ENCODE assay signal across 1 cellular context in the genomic region with DNA sequence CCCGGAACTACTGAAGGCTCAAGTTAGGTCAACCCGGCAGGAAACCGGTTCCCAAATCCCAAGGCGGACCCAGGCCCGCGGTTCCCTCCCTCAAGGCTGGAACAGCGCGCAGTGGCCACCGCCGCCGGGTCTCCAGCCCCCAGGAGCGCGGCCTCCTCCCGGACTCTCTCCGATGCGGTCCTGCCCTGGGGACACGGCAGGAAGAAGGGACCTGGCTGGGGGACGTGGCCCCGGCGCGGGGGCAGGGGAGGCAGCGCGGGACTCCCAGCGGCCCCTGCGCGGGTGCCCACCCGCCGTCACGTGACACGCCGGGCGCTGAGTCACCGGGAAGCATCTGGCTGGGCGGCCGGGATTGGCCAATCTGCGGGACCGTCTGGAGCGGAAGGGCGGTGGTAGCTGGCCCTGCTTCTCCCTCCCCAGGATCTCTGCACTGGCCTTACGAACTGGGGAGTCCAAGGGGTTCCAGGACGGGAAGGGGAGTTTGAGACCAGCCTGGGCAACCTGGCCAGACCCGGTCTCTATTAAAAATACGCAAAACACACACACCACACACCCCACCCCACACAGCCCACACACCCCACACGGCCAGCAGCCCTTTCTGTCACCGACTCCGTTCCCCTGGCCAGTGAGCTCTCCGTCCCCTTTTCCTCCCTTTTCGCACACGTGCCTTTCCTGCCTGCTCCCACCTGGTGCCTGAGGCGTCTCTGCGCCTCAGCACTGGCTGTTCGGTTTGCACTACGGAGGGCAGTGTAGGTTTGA.
TF ChIP-seq lines count a peak whose summit lies in the region.

No MANE protein-coding gene starts in this region.

TF ChIP-seq in HepG2, 621 proteins besides CTCF, POLR2A, EP300 and RAD21 (continued from another document):
- TF ChIP-seq NRL (CRISPR knock-in tag; IDR thresholded peaks at IDR 0.05; ENCODE audit: borderline replicate concordance) (peak; percentile 78; the same call in 1 of the 2 replicates), SP4 (CRISPR knock-in tag; IDR thresholded peaks at IDR 0.05) (peak; percentile 66; the same call in 1 of the 2 replicates), ZNF547 (CRISPR knock-in tag; IDR thresholded peaks at IDR 0.05) (peak; percentile 76), ZNF678 (CRISPR knock-in tag; IDR thresholded peaks at IDR 0.05) (no peak; the same call in 1 of the 2 replicates), ELF4 (CRISPR knock-in tag; IDR thresholded peaks at IDR 0.05; ENCODE audit: borderline replicate concordance) (0 out of 2 replicates have a peak, but pooled peaks have one; percentile 46), MAFG (CRISPR knock-in tag; IDR thresholded peaks at IDR 0.05) (no peak), ZNF264 (CRISPR knock-in tag; IDR thresholded peaks at IDR 0.05) (peak; percentile 8; the same call in 1 of the 2 replicates), ZNF510 (CRISPR knock-in tag; IDR thresholded peaks at IDR 0.05; ENCODE audit: low read depth) (no peak; the same call in 1 of the 2 replicates), RELA (CRISPR knock-in tag; IDR thresholded peaks at IDR 0.05) (peak; percentile 78; the same call in 1 of the 2 replicates), GATAD1 (CRISPR knock-in tag; IDR thresholded peaks at IDR 0.05) (peak; percentile 85), ERF (CRISPR knock-in tag; IDR thresholded peaks at IDR 0.05) (0 out of 2 replicates have a peak, but pooled peaks have one; percentile 61), ETV5 (CRISPR knock-in tag; IDR thresholded peaks at IDR 0.05; ENCODE audit: borderline replicate concordance) (peak; percentile 79), TCF12 (IDR thresholded peaks at IDR 0.05) (no peak), TCF12 (CRISPR knock-in tag; IDR thresholded peaks at IDR 0.05) (no peak; the same call in 1 of the 2 replicates), ATRX (CRISPR knock-in tag; IDR thresholded peaks at IDR 0.05; ENCODE audit: borderline replicate concordance) (no peak)
- TF ChIP-seq, protein P1, sequence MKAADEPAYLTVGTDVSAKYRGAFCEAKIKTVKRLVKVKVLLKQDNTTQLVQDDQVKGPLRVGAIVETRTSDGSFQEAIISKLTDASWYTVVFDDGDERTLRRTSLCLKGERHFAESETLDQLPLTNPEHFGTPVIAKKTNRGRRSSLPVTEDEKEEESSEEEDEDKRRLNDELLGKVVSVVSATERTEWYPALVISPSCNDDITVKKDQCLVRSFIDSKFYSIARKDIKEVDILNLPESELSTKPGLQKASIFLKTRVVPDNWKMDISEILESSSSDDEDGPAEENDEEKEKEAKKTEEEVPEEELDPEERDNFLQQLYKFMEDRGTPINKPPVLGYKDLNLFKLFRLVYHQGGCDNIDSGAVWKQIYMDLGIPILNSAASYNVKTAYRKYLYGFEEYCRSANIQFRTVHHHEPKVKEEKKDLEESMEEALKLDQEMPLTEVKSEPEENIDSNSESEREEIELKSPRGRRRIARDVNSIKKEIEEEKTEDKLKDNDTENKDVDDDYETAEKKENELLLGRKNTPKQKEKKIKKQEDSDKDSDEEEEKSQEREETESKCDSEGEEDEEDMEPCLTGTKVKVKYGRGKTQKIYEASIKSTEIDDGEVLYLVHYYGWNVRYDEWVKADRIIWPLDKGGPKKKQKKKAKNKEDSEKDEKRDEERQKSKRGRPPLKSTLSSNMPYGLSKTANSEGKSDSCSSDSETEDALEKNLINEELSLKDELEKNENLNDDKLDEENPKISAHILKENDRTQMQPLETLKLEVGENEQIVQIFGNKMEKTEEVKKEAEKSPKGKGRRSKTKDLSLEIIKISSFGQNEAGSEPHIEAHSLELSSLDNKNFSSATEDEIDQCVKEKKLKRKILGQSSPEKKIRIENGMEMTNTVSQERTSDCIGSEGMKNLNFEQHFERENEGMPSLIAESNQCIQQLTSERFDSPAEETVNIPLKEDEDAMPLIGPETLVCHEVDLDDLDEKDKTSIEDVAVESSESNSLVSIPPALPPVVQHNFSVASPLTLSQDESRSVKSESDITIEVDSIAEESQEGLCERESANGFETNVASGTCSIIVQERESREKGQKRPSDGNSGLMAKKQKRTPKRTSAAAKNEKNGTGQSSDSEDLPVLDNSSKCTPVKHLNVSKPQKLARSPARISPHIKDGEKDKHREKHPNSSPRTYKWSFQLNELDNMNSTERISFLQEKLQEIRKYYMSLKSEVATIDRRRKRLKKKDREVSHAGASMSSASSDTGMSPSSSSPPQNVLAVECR (CRISPR knock-in tag; IDR thresholded peaks at IDR 0.05; ENCODE audit: borderline replicate concordance): peak; percentile 87
- TF ChIP-seq, protein P2, sequence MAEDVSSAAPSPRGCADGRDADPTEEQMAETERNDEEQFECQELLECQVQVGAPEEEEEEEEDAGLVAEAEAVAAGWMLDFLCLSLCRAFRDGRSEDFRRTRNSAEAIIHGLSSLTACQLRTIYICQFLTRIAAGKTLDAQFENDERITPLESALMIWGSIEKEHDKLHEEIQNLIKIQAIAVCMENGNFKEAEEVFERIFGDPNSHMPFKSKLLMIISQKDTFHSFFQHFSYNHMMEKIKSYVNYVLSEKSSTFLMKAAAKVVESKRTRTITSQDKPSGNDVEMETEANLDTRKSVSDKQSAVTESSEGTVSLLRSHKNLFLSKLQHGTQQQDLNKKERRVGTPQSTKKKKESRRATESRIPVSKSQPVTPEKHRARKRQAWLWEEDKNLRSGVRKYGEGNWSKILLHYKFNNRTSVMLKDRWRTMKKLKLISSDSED (CRISPR knock-in tag; IDR thresholded peaks at IDR 0.05): 0 out of 2 replicates have a peak, but pooled peaks have one; percentile 25
TF ChIP-seq in HepG2: peak in this region for 282.
